Comparison of ENCODE assay signal across 9 cellular contexts in the genomic region with DNA sequence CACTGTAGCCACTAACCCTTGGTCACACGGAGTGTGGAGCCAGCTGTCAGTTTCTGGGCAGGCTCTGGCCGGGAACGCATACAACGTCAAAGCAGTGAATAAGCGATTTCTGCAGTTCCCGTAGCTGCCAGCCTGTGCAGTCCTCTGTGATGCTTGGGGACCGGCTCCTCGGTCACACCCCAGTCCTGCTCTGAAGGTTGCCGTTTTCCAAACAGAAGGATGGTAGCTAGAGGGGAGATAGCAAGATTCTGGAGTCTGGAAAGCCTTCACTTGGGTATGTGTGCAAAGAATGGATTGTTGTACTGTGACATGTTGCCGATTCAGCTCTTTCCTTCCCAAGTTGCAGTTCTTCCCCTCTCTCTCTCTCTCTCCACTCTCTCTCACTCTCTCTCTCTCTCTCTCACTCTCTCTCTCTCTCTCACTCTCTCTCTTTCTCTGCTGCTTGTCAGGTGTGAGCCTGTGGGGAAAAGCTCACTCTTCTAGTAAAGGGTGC. TPM values are rescaled to one million over a fixed set of nuclear protein-coding genes. Genes with fewer than 3 reads are reported as not detected.
A peak's percentile ranks its signal among the peaks of the same experiment; 100 is the strongest.
DNase-seq lines count a peak whose midpoint lies in the region; ATAC-seq and FAIRE-seq lines count a peak whose summit lies in the region.
"Had no signal": no experiment of that assay in that cellular context is flagged by ENCODE, and none has a peak within 500 bp of the region (broad histone marks: within the 10 kb centered on the region; RNA-seq: fewer than 3 reads in every experiment).

No MANE protein-coding gene starts in this region.

- H3K4me1 Mint-ChIP-seq in activated naive CD4-positive, alpha-beta T cell treated with anti-CD3 and anti-CD28 coated beads, Interleukin-2, amount 50 U/mL, for 24 hours: peaks cover 92% of the 10 kb centered on the region

- H3K36me3 Mint-ChIP-seq in activated naive CD4-positive, alpha-beta T cell treated with anti-CD3 and anti-CD28 coated beads, Interleukin-2, amount 50 U/mL, for 24 hours: peaks cover 17% of the 10 kb centered on the region

- ATAC-seq in HG02678 (IDR thresholded peaks at IDR 0.05; ENCODE audit: unreplicated experiment) (peak; percentile 51), Right ventricle myocardium superior (ENCODE audit: poor library complexity) (peak; percentile 80)

- peak overlapping the region; percentile 90 for H3K4me3 Mint-ChIP-seq in activated naive CD4-positive, alpha-beta T cell treated with anti-CD3 and anti-CD28 coated beads, Interleukin-2, amount 50 U/mL, for 24 hours

- peak; percentile 90 for FAIRE-seq in GM18507 (lab: Jason Lieb, UNC)

- peaks cover 6% of the 10 kb centered on the region for H3K9me3 Mint-ChIP-seq in activated naive CD4-positive, alpha-beta T cell treated with anti-CD3 and anti-CD28 coated beads, Interleukin-2, amount 50 U/mL, for 24 hours

- DNase-seq in GM18507 (ENCODE audit: extremely low spot score, insufficient read length, low read depth): peak; percentile 35
- DNase-seq in NOMO-1 treated with dmso at 0.1 percent for 144 hours (lab: John Stamatoyannopoulos, UW; ENCODE audit: unreplicated experiment): peak; percentile 52
- peak; percentile 77 for DNase-seq in Right ventricle myocardium superior
- DNase-seq in posterior cingulate gyrus: peak; percentile 61 to 96 (median 72)
- DNase-seq in SHP77 treated with DMSO at 0.1 percent for 48 hours (lab: John Stamatoyannopoulos, UW): no peak
- no peak for DNase-seq in NCI-H345 treated with DMSO at 0.1 percent for 48 hours (lab: John Stamatoyannopoulos, UW; ENCODE audit: unreplicated experiment)

- intact Hi-C loops in Right ventricle myocardium superior (cut with DNase I) (no loop called here), posterior cingulate gyrus (cut with DNase I) (no loop called here)

- peak overlapping the region; percentile 98 for H3K27ac Mint-ChIP-seq in activated naive CD4-positive, alpha-beta T cell treated with anti-CD3 and anti-CD28 coated beads, Interleukin-2, amount 50 U/mL, for 24 hours

- H3K27me3 Mint-ChIP-seq in activated naive CD4-positive, alpha-beta T cell treated with anti-CD3 and anti-CD28 coated beads, Interleukin-2, amount 50 U/mL, for 24 hours: no peaks in the 10 kb centered on the region

RNA-seq across cellular contexts. Expression of a gene that starts 38.7 kb away (rescaled TPM):
- total RNA-seq in Right ventricle myocardium superior: 2.5 TPM
- total RNA-seq: glomerular endothelial cell had no signal

Comparison
In these comparisons a context has a peak if more than half of its experiments do, and no peak if none do; other contexts are left out.
1. DNase-seq: peak in GM18507 (single experiment), NOMO-1 treated with dmso at 0.1 percent for 144 hours (single experiment), Right ventricle myocardium superior (single experiment) and posterior cingulate gyrus (10 of 10); none in SHP77 treated with DMSO at 0.1 percent for 48 hours (single experiment) and NCI-H345 treated with DMSO at 0.1 percent for 48 hours (single experiment).